Comparison of ENCODE assay signal across 1 cellular context in genomic region chr1:152001631-152002584, GRCh38.
TF ChIP-seq lines count a peak whose summit lies in the region.

No MANE protein-coding gene starts in this region.

TF ChIP-seq in HEK293, 187 proteins besides CTCF, POLR2A, EP300 and RAD21 (continued from another document and continues in another):
- TF ChIP-seq HIC1 (tag by site-specific recombination; IDR thresholded peaks at IDR 0.05) (no peak), GLIS1 (tag by site-specific recombination; IDR thresholded peaks at IDR 0.05) (no peak), ZSCAN30 (tag by site-specific recombination; IDR thresholded peaks at IDR 0.05) (0 out of 2 replicates have a peak, but pooled peaks have one; percentile 42), ZIC2 (tag by site-specific recombination; IDR thresholded peaks at IDR 0.05) (no peak), ZNF16 (tag by site-specific recombination; IDR thresholded peaks at IDR 0.05; ENCODE audit: low read depth) (no peak), ZFHX2 (tag by site-specific recombination; conservative IDR thresholded peaks at IDR 0.05) (no peak), GLIS2 (tag by site-specific recombination; IDR thresholded peaks at IDR 0.05) (no peak), KLF10 (tag by site-specific recombination; IDR thresholded peaks at IDR 0.05) (peak; percentile 62; the same call in 1 of the 2 replicates), ZNF518A (tag by site-specific recombination; conservative IDR thresholded peaks at IDR 0.05; ENCODE audit: low read depth) (no peak), ZNF138 (tag by site-specific recombination; IDR thresholded peaks at IDR 0.05; ENCODE audit: borderline replicate concordance) (no peak), ZNF561 (tag by site-specific recombination; IDR thresholded peaks at IDR 0.05; ENCODE audit: borderline replicate concordance) (peak; percentile 26; the same call in 1 of the 2 replicates), ZNF2 (tag by site-specific recombination; IDR thresholded peaks at IDR 0.05) (no peak), ZFP69B (tag by site-specific recombination; IDR thresholded peaks at IDR 0.05) (peak; percentile 78), ZNF155 (tag by site-specific recombination; IDR thresholded peaks at IDR 0.05) (no peak), ZSCAN23 (tag by site-specific recombination; IDR thresholded peaks at IDR 0.05) (no peak), YY1 (tag by site-specific recombination; IDR thresholded peaks at IDR 0.05) (no peak), SP2 (tag by site-specific recombination; IDR thresholded peaks at IDR 0.05) (no peak), ZBTB21 (tag by site-specific recombination; IDR thresholded peaks at IDR 0.05) (no peak), ZNF654 (tag by site-specific recombination; IDR thresholded peaks at IDR 0.05; ENCODE audit: low read depth) (peak; percentile 87), HOXC10 (CRISPR knock-in tag; IDR thresholded peaks at IDR 0.05) (no peak), OSR2 (tag by site-specific recombination; IDR thresholded peaks at IDR 0.05) (no peak), RBAK (tag by site-specific recombination; IDR thresholded peaks at IDR 0.05) (no peak), PATZ1 (tag by site-specific recombination; IDR thresholded peaks at IDR 0.05) (no peak), ZNF239 (tag by site-specific recombination; IDR thresholded peaks at IDR 0.05) (no peak), ZNF350 (tag by site-specific recombination; IDR thresholded peaks at IDR 0.05) (no peak), ZFP41 (tag by site-specific recombination; IDR thresholded peaks at IDR 0.05; ENCODE audit: borderline replicate concordance) (no peak), GFI1B (tag by site-specific recombination; IDR thresholded peaks at IDR 0.05) (no peak), ZBTB17 (tag by site-specific recombination; IDR thresholded peaks at IDR 0.05) (no peak), ZBTB48 (tag by site-specific recombination; IDR thresholded peaks at IDR 0.05) (no peak), ZXDB (tag by site-specific recombination; IDR thresholded peaks at IDR 0.05) (no peak), ZNF660 (tag by site-specific recombination; IDR thresholded peaks at IDR 0.05) (no peak; the same call in 1 of the 2 replicates), ZNF514 (tag by site-specific recombination; IDR thresholded peaks at IDR 0.05) (no peak), ZNF221 (tag by site-specific recombination; IDR thresholded peaks at IDR 0.05; ENCODE audit: borderline replicate concordance) (no peak), PRDM4 (tag by site-specific recombination; IDR thresholded peaks at IDR 0.05) (no peak), ZNF48 (tag by site-specific recombination; IDR thresholded peaks at IDR 0.05) (no peak)
- TF ChIP-seq, protein P1, sequence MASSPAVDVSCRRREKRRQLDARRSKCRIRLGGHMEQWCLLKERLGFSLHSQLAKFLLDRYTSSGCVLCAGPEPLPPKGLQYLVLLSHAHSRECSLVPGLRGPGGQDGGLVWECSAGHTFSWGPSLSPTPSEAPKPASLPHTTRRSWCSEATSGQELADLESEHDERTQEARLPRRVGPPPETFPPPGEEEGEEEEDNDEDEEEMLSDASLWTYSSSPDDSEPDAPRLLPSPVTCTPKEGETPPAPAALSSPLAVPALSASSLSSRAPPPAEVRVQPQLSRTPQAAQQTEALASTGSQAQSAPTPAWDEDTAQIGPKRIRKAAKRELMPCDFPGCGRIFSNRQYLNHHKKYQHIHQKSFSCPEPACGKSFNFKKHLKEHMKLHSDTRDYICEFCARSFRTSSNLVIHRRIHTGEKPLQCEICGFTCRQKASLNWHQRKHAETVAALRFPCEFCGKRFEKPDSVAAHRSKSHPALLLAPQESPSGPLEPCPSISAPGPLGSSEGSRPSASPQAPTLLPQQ (tag by site-specific recombination; IDR thresholded peaks at IDR 0.05) = peak; percentile 80
- TF ChIP-seq, protein P2, sequence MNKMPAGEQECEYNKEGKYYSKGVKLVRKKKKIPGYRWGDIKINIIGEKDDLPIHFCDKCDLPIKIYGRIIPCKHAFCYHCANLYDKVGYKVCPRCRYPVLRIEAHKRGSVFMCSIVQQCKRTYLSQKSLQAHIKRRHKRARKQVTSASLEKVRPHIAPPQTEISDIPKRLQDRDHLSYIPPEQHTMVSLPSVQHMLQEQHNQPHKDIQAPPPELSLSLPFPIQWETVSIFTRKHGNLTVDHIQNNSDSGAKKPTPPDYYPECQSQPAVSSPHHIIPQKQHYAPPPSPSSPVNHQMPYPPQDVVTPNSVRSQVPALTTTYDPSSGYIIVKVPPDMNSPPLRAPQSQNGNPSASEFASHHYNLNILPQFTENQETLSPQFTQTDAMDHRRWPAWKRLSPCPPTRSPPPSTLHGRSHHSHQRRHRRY (tag by site-specific recombination; IDR thresholded peaks at IDR 0.05) = no peak
- TF ChIP-seq, protein P3, sequence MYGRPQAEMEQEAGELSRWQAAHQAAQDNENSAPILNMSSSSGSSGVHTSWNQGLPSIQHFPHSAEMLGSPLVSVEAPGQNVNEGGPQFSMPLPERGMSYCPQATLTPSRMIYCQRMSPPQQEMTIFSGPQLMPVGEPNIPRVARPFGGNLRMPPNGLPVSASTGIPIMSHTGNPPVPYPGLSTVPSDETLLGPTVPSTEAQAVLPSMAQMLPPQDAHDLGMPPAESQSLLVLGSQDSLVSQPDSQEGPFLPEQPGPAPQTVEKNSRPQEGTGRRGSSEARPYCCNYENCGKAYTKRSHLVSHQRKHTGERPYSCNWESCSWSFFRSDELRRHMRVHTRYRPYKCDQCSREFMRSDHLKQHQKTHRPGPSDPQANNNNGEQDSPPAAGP (tag by site-specific recombination; IDR thresholded peaks at IDR 0.05) = 0 out of 2 replicates have a peak, but pooled peaks have one; percentile 31
- TF ChIP-seq, protein P4, sequence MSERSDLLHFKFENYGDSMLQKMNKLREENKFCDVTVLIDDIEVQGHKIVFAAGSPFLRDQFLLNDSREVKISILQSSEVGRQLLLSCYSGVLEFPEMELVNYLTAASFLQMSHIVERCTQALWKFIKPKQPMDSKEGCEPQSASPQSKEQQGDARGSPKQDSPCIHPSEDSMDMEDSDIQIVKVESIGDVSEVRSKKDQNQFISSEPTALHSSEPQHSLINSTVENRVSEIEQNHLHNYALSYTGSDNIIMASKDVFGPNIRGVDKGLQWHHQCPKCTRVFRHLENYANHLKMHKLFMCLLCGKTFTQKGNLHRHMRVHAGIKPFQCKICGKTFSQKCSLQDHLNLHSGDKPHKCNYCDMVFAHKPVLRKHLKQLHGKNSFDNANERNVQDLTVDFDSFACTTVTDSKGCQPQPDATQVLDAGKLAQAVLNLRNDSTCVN (tag by site-specific recombination; optimal IDR thresholded peaks at IDR 0.05) = no peak
- TF ChIP-seq, protein P5, sequence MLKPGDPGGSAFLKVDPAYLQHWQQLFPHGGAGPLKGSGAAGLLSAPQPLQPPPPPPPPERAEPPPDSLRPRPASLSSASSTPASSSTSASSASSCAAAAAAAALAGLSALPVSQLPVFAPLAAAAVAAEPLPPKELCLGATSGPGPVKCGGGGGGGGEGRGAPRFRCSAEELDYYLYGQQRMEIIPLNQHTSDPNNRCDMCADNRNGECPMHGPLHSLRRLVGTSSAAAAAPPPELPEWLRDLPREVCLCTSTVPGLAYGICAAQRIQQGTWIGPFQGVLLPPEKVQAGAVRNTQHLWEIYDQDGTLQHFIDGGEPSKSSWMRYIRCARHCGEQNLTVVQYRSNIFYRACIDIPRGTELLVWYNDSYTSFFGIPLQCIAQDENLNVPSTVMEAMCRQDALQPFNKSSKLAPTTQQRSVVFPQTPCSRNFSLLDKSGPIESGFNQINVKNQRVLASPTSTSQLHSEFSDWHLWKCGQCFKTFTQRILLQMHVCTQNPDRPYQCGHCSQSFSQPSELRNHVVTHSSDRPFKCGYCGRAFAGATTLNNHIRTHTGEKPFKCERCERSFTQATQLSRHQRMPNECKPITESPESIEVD (tag by site-specific recombination; IDR thresholded peaks at IDR 0.05) = no peak
- TF ChIP-seq, protein P6, sequence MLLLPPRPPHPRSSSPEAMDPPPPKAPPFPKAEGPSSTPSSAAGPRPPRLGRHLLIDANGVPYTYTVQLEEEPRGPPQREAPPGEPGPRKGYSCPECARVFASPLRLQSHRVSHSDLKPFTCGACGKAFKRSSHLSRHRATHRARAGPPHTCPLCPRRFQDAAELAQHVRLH (tag by site-specific recombination; IDR thresholded peaks at IDR 0.05) = no peak
- TF ChIP-seq, protein P7, sequence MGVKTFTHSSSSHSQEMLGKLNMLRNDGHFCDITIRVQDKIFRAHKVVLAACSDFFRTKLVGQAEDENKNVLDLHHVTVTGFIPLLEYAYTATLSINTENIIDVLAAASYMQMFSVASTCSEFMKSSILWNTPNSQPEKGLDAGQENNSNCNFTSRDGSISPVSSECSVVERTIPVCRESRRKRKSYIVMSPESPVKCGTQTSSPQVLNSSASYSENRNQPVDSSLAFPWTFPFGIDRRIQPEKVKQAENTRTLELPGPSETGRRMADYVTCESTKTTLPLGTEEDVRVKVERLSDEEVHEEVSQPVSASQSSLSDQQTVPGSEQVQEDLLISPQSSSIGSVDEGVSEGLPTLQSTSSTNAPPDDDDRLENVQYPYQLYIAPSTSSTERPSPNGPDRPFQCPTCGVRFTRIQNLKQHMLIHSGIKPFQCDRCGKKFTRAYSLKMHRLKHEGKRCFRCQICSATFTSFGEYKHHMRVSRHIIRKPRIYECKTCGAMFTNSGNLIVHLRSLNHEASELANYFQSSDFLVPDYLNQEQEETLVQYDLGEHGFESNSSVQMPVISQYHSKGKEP (tag by site-specific recombination; IDR thresholded peaks at IDR 0.05) = no peak
